Comparison of ENCODE assay signal across 8 cellular contexts in the genomic region with DNA sequence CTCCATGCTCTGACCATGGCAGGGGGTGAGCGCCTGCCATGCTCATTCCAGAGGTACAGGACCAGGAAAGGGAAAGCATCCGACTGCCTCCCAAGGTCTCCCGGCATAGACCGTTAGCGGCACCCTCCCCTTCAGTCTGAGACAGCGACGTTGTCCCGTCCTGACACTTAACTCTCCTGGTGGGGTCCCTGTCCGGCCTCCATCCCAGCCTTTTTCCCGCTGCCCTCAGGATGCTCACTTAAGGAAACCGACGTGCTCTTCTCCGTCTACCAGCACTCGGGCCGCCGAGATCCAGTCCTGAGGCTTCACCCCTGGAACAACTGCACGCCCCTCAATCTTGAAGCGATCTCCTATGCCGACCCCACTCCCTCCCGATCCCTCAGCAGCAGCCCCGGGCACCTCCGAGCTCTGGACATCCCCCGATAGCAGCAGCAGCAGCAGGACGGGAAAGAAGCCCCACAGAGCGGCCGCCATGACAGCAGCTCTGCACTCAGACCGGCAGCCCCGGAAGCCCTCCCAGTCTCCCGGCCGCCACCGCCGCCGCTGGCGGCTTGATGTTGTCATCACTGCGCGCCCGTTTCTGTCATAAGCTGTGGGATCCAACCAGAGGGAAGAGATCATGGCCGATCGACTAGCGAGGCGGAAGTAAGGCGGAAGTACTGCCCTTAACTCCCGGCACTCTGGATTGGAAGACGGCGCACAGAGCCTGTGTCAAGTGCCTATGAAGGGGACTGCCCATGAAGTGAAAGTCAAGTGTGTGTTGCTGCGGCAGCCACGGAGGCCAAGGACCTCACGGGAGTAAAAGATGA. TPM values are rescaled to one million over a fixed set of nuclear protein-coding genes. Genes with fewer than 3 reads are reported as not detected.
DNase-seq lines count a peak whose midpoint lies in the region; ATAC-seq and TF ChIP-seq lines count a peak whose summit lies in the region.

Gene EMC7, minus strand, starts transcription at position 497 of the 809 bp plus-strand sequence. Its CDS starts 23 bp downstream, at position 474.
Gene PGBD4, plus strand, starts transcription at position 718 of the 809 bp plus-strand sequence. CDS start 449 bp downstream, outside the sequence.

- H3K36me3 ChIP-seq in PC-9 (ENCODE audit: low read depth): no peaks in the 10 kb centered on the region

- H3K79me2 ChIP-seq in PC-9 (ENCODE audit: low read depth): peaks cover 43% of the 10 kb centered on the region

- H3K9me3 Mint-ChIP-seq in activated T-cell treated with anti-CD3 and anti-CD28 coated beads, Interleukin-2, amount 50 U/mL, for 4 hours: peaks cover 4% of the 10 kb centered on the region

- POLR2A ChIA-PET in PC-9 (lab: Charles Lee; ENCODE audit: unreplicated experiment): interaction anchor here (0.5 kb wide), 1 partner anchor 217 kb away, joined by 7 read pairs; no protein-coding TSS in a partner anchor

- no peaks in the 10 kb centered on the region for H3K9me2 ChIP-seq in PC-9 (ENCODE audit: insufficient read depth)

- in situ Hi-C loops in KBM-7 (cut with MboI; ENCODE audit: low pct_unique_long_range_greater_than_20kb, low sequenced_read_pairs): no loop called here

- DNase-seq in DMS53 treated with DMSO at 0.1 percent for 48 hours (lab: John Stamatoyannopoulos, UW; ENCODE audit: unreplicated experiment) (peak; percentile 87), KBM-7 (peak; percentile 99), PC-9 (peak; percentile 92 to 96), erythroblast (lab: John Stamatoyannopoulos, UW) (peak; percentile 99), mucosa of gallbladder (ENCODE audit: low spot score) (peak; percentile 99)
- peak; percentile 99 for DNase-seq in activated T-cell treated with anti-CD3 and anti-CD28 coated beads, Interleukin-2, amount 50 U/mL, for 4 hours
- DNase-seq in stimulated activated CD8-positive, alpha-beta memory T cell treated with anti-CD3 and anti-CD28 coated beads, Interleukin-4, amount 100 ng/mL, for 24 hours (ENCODE audit: low read depth): peak; percentile 98

- H3K4me1 Mint-ChIP-seq in activated T-cell treated with anti-CD3 and anti-CD28 coated beads, Interleukin-2, amount 50 U/mL, for 4 hours (ENCODE audit: low read depth): peaks cover 37% of the 10 kb centered on the region

- no peaks in the 10 kb centered on the region for H3F3A ChIP-seq in PC-9 (ENCODE audit: insufficient read depth, low read depth)

- no peaks in the 10 kb centered on the region for H3K27me3 ChIP-seq in PC-9 (ENCODE audit: insufficient read depth, low read depth)

- no peaks in the 10 kb centered on the region for H4K20me1 ChIP-seq in PC-9 (ENCODE audit: insufficient read depth)

- H3K4me1 ChIP-seq in PC-9 (replicated peaks; ENCODE audit: insufficient read depth): peaks cover 19% of the 10 kb centered on the region

- no peaks in the 10 kb centered on the region for H3K9me3 ChIP-seq in PC-9 (ENCODE audit: insufficient read depth, low read depth)

- H3K36me3 Mint-ChIP-seq in activated T-cell treated with anti-CD3 and anti-CD28 coated beads, Interleukin-2, amount 50 U/mL, for 4 hours (ENCODE audit: insufficient read depth): peaks cover 17% of the 10 kb centered on the region

- CTCF ChIA-PET in PC-9 (lab: Charles Lee): interaction anchor here (0.6 to 1.4 kb wide), 2 partner anchors 8 to 39 kb away, joined by 3 to 4 read pairs; no protein-coding TSS in a partner anchor

- peak within 1 kb of the TSS; percentile 65 for H3K27ac ChIP-seq in PC-9

- H2AFZ ChIP-seq in PC-9: peak within 1 kb of the TSS; percentile 95

- peak within 1 kb of the TSS; percentile 88 for H3K4me2 ChIP-seq in PC-9

- intact Hi-C loops in PC-9 (cut with micrococcal nuclease; ENCODE audit: unreplicated experiment): loop anchor here (1.0 to 10.0 kb wide), 5 partner anchors 109 to 823 kb away; partner anchors contain the start of genes EMC4, KATNBL1, LPCAT4 and SLC12A6

- peak; percentile 96 for TF ChIP-seq POLR2A in erythroblast (IDR thresholded peaks at IDR 0.05; ENCODE audit: low read length)

- peak; percentile 98 for ATAC-seq in GM21723 (IDR thresholded peaks at IDR 0.05; ENCODE audit: unreplicated experiment)
- ATAC-seq in activated T-cell treated with anti-CD3 and anti-CD28 coated beads, Interleukin-2, amount 50 U/mL, for 4 hours: peak; percentile 99

- H3K4me3 ChIP-seq in PC-9: peak within 1 kb of the TSS; percentile 70

- no peak for TF ChIP-seq CTCF in PC-9 (conservative IDR thresholded peaks at IDR 0.05)

- peak within 1 kb of the TSS; percentile 100 for H3K4me3 Mint-ChIP-seq in activated T-cell treated with anti-CD3 and anti-CD28 coated beads, Interleukin-2, amount 50 U/mL, for 4 hours

- TSS peak; percentile 50 for BruUV-seq in PC-9 (replicated peaks; lab: Mats Ljungman, UMichigan)

- H3K27me3 Mint-ChIP-seq in activated T-cell treated with anti-CD3 and anti-CD28 coated beads, Interleukin-2, amount 50 U/mL, for 4 hours (ENCODE audit: low read depth): no peaks in the 10 kb centered on the region

RNA-seq across cellular contexts. Expression of gene EMC7, which starts in this region (rescaled TPM):
- total RNA-seq in PC-9 (2021) (33.9 and 34.3 TPM in 2 replicates), mucosa of gallbladder (65.5 TPM)
- total RNA-seq in activated T-cell treated with anti-CD3 and anti-CD28 coated beads, Interleukin-2, amount 50 U/mL, for 4 hours: 10 to 100 TPM; 73.4 to 77.6 (median 75.0) TPM

RNA-seq across cellular contexts. Expression of gene PGBD4, which starts in this region (rescaled TPM):
- total RNA-seq in PC-9 (2021): 1.8 and 2.0 TPM in 2 replicates
- 1 to 10 TPM; 1.8 to 2.4 (median 2.2) TPM for total RNA-seq in activated T-cell treated with anti-CD3 and anti-CD28 coated beads, Interleukin-2, amount 50 U/mL, for 4 hours
- total RNA-seq in mucosa of gallbladder: 1.2 TPM

Comparison
In these comparisons a context has a peak if more than half of its experiments do, and no peak if none do; other contexts are left out.
1. Peak in every context shown above with its lines: DNase-seq, ATAC-seq, H3K4me3 ChIP-seq and H3K27ac ChIP-seq.